Comparison of ENCODE assay signal across 17 cellular contexts in genomic region chr5:133921899-133922468, GRCh38. TPM values are rescaled to one million over a fixed set of nuclear protein-coding genes. Genes with fewer than 3 reads are reported as not detected.
A peak's percentile ranks its signal among the peaks of the same experiment; 100 is the strongest.
DNase-seq lines count a peak whose midpoint lies in the region; TF ChIP-seq lines count a peak whose summit lies in the region.
"Had no signal": no experiment of that assay in that cellular context is flagged by ENCODE, and none has a peak within 500 bp of the region (broad histone marks: within the 10 kb centered on the region; RNA-seq: fewer than 3 reads in every experiment).

No MANE protein-coding gene starts in this region.

- intact Hi-C loops in head of caudate nucleus (cut with DNase I), result no loop called here

- peaks cover 56% of the 10 kb centered on the region for H3K4me1 ChIP-seq in BE2C
- H3K4me1 ChIP-seq: neural progenitor cell, prostate gland, uterus had no signal

- peak; percentile 65 for DNase-seq in BE2C
- peak; percentile 66 for DNase-seq in COR-L47 (lab: John Stamatoyannopoulos, UW)
- peak; percentile 57 for DNase-seq in NCI-H748 treated with DMSO at 0.1 percent for 48 hours (lab: John Stamatoyannopoulos, UW)
- peak; percentile 77 for DNase-seq in islet precursor cell
- no peak for DNase-seq in head of caudate nucleus
- DNase-seq in central memory CD4-positive, alpha-beta T cell, result no peak
- no peak for DNase-seq in MV-4-11 (lab: John Stamatoyannopoulos, UW)
- DNase-seq: activated CD4-positive, alpha-beta T cell treated with anti-CD3 and anti-CD28 coated beads, Interleukin-2, amount 50 U/mL, for 1 hour; activated T-cell treated with anti-CD3 and anti-CD28 coated beads, Interleukin-2, amount 50 U/mL, for 4 hours; NCI-H1930; NK-92 treated with Interleukin-12 subunit alpha and Interleukin-12 subunit beta, amount 100 ng/mL, for 24 hours; SHP77; stimulated activated naive CD4-positive, alpha-beta T cell treated with Interleukin-2 at 50 U/mL for 16 hours; uterus had no signal

- H3K4me3 ChIP-seq in BE2C (ENCODE audit: low read depth, low read length), result no peak overlapping the region
- H3K4me3 ChIP-seq: neural progenitor cell, prostate gland, thoracic aorta, uterus had no signal

- H3K9me3 ChIP-seq in BE2C, result no peaks in the 10 kb centered on the region
- H3K9me3 ChIP-seq: prostate gland, thoracic aorta, uterus had no signal

- no peak for TF ChIP-seq CTCF in BE2C (IDR thresholded peaks at IDR 0.05; ENCODE audit: low read depth, low read length)

- H3K36me3 ChIP-seq in BE2C, result no peaks in the 10 kb centered on the region
- H3K36me3 ChIP-seq: neural progenitor cell, prostate gland, thoracic aorta, uterus had no signal

- H3K27me3 ChIP-seq in BE2C, result no peaks in the 10 kb centered on the region
- H3K27me3 ChIP-seq: neural progenitor cell, uterus had no signal

RNA-seq across cellular contexts. Expression of gene C5orf15, which starts 46.4 kb away (rescaled TPM):
- 84.6 TPM for polyA plus RNA-seq in BE2C (2012; ENCODE audit: insufficient read depth, insufficient read length, low read depth)

Comparison
In these comparisons a context has a peak if more than half of its experiments do, and no peak if none do; other contexts are left out.
1. DNase-seq: peak in BE2C (single experiment), COR-L47 (single experiment), NCI-H748 treated with DMSO at 0.1 percent for 48 hours (single experiment) and islet precursor cell (single experiment); none in head of caudate nucleus (0 of 42), central memory CD4-positive, alpha-beta T cell (single experiment) and MV-4-11 (single experiment).